In the genomic region with DNA sequence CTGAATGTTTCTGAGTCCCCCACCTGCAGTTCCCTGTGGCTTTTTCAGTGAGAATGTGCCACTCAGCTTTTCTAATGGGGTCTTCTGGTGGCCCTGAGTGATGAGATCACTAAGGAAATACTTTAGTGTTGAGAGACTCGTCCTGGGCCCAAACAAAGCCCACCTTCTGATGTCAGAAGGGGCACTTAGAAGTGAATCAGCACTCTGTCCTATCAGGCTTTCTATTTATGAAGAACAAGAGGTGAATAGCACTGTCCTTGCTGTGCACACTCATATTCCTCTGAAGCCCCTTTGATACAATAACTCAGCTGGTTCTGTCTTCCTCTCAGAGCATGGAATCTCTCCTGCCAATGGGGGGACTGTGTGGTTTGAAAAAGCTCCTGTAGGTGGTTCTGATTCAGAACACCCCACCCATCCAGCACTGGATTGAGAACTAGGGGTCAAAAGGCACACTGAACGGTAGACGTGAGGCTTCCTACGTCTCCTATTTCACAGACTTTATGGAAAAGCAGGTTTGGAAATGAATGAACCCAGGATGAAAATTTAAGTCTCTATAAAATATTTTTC, we compare ENCODE assay signal across 1 cellular context.
TF ChIP-seq lines count a peak whose summit lies in the region.

No MANE protein-coding gene starts in this region.

TF ChIP-seq in IMR-90, 13 proteins besides CTCF, POLR2A, EP300 and RAD21:
- no peak for TF ChIP-seq NFE2L2 (IDR thresholded peaks at IDR 0.05; ENCODE audit: low read depth, low read length)
- TF ChIP-seq SMC3 (IDR thresholded peaks at IDR 0.05; ENCODE audit: low read depth, low read length) = no peak
- TF ChIP-seq CHD1 (IDR thresholded peaks at IDR 0.05; ENCODE audit: low read depth, low read length) = no peak
- TF ChIP-seq, protein P1, sequence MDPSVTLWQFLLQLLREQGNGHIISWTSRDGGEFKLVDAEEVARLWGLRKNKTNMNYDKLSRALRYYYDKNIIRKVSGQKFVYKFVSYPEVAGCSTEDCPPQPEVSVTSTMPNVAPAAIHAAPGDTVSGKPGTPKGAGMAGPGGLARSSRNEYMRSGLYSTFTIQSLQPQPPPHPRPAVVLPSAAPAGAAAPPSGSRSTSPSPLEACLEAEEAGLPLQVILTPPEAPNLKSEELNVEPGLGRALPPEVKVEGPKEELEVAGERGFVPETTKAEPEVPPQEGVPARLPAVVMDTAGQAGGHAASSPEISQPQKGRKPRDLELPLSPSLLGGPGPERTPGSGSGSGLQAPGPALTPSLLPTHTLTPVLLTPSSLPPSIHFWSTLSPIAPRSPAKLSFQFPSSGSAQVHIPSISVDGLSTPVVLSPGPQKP (IDR thresholded peaks at IDR 0.05; ENCODE audit: borderline replicate concordance, low read depth, low read length) = no peak
- no peak for TF ChIP-seq MAFK (IDR thresholded peaks at IDR 0.05; ENCODE audit: low read depth, low read length)
- TF ChIP-seq CEBPB (IDR thresholded peaks at IDR 0.05; ENCODE audit: low read depth, low read length) = no peak
- TF ChIP-seq MXI1 (IDR thresholded peaks at IDR 0.05; ENCODE audit: borderline replicate concordance, low read depth, low read length) = no peak
- TF ChIP-seq FOS (IDR thresholded peaks at IDR 0.05; ENCODE audit: low read depth, low read length) = no peak
- no peak for TF ChIP-seq USF2 (IDR thresholded peaks at IDR 0.05; ENCODE audit: low read depth, low read length)
- TF ChIP-seq RCOR1 (IDR thresholded peaks at IDR 0.05; ENCODE audit: insufficient replicate concordance, low read length) = no peak
- TF ChIP-seq MAZ (IDR thresholded peaks at IDR 0.05; ENCODE audit: borderline replicate concordance, low read depth, low read length) = no peak
- no peak for TF ChIP-seq BHLHE40 (IDR thresholded peaks at IDR 0.05; ENCODE audit: low read depth, low read length)
- no peak for TF ChIP-seq RFX5 (IDR thresholded peaks at IDR 0.05; ENCODE audit: low read depth, low read length)
TF ChIP-seq in IMR-90: peak in this region for 0.
